8 cellular contexts compared by ENCODE assay signal in genomic region chr4:49110579-49110978, GRCh38.
DNase-seq lines count a peak whose midpoint lies in the region; ATAC-seq and TF ChIP-seq lines count a peak whose summit lies in the region.
"Not testable (repeated sequence)": the region's sequence is repeated elsewhere in the genome, so short reads cannot be mapped to it uniquely, and the experiment has no call there.

No MANE protein-coding gene starts in this region.

- H3K27ac ChIP-seq in GM23338 (ENCODE audit: low read depth), result not testable (repeated sequence)

- intact Hi-C loops in left ventricle myocardium superior (cut with micrococcal nuclease), result not testable (repeated sequence)

- H3K36me3 ChIP-seq in GM23338 (ENCODE audit: insufficient read depth), result not testable (repeated sequence)

- H3K4me1 Mint-ChIP-seq in GM23338; activated T-cell treated with anti-CD3 and anti-CD28 coated beads, Interleukin-2, amount 50 U/mL, for 4 hours (ENCODE audit: low read depth); stimulated activated memory B cell treated with anti-CD40 and anti-IgM and Interleukin-4, amounts not matched to agents 10 μg/mL and 1 μg/mL and 100 μg/mL, for 72 hours: not testable (repeated sequence)

- peaks cover 23% of the 10 kb centered on the region for H3F3A ChIP-seq in GM23338 (replicated peaks; ENCODE audit: low read depth)

- not testable (repeated sequence) for DNase-seq in GM23338 (ENCODE audit: low spot score); activated T-cell treated with anti-CD3 and anti-CD28 coated beads, Interleukin-2, amount 50 U/mL, for 4 hours; left ventricle myocardium superior

- H2AFZ ChIP-seq in GM23338, result not testable (repeated sequence)

- not testable (repeated sequence) for H4K20me1 ChIP-seq in GM23338 (replicated peaks; ENCODE audit: insufficient read depth)

- peaks cover 96% of the 10 kb centered on the region for H3K9me3 Mint-ChIP-seq in GM23338
- peaks cover 45% of the 10 kb centered on the region for H3K9me3 Mint-ChIP-seq in activated T-cell treated with anti-CD3 and anti-CD28 coated beads, Interleukin-2, amount 50 U/mL, for 4 hours
- H3K9me3 Mint-ChIP-seq in stimulated activated memory B cell treated with anti-CD40 and anti-IgM and Interleukin-4, amounts not matched to agents 10 μg/mL and 1 μg/mL and 100 μg/mL, for 72 hours, result peaks cover 89% of the 10 kb centered on the region

- ATAC-seq in GM18508 (IDR thresholded peaks at IDR 0.05; ENCODE audit: insufficient read depth, unreplicated experiment), result peak; percentile 30
- peak; percentile 53 for ATAC-seq in GM19452 (IDR thresholded peaks at IDR 0.05; ENCODE audit: unreplicated experiment)
- ATAC-seq in GM23338, result peak; percentile 60
- ATAC-seq in HG03039 (IDR thresholded peaks at IDR 0.05; ENCODE audit: unreplicated experiment), result peak; percentile 41
- peak; percentile 31 for ATAC-seq in HG03469 (IDR thresholded peaks at IDR 0.05; ENCODE audit: unreplicated experiment)
- ATAC-seq in activated T-cell treated with anti-CD3 and anti-CD28 coated beads, Interleukin-2, amount 50 U/mL, for 4 hours, result peak; percentile 36 to 47
- peak; percentile 70 for ATAC-seq in left ventricle myocardium superior
- peak; percentile 71 for ATAC-seq in stimulated activated memory B cell treated with anti-CD40 and anti-IgM and Interleukin-4, amounts not matched to agents 10 μg/mL and 1 μg/mL and 100 μg/mL, for 72 hours

- H3K27me3 ChIP-seq in GM23338 (ENCODE audit: insufficient read depth), result not testable (repeated sequence)

- not testable (repeated sequence) for H3K4me1 ChIP-seq in GM23338 (ENCODE audit: insufficient read depth)

- H3K36me3 Mint-ChIP-seq in GM23338 (ENCODE audit: low read depth), result peaks cover 92% of the 10 kb centered on the region
- H3K36me3 Mint-ChIP-seq in activated T-cell treated with anti-CD3 and anti-CD28 coated beads, Interleukin-2, amount 50 U/mL, for 4 hours (ENCODE audit: insufficient read depth), result peaks cover 18% of the 10 kb centered on the region
- H3K36me3 Mint-ChIP-seq in stimulated activated memory B cell treated with anti-CD40 and anti-IgM and Interleukin-4, amounts not matched to agents 10 μg/mL and 1 μg/mL and 100 μg/mL, for 72 hours, result peaks cover 37% of the 10 kb centered on the region

- TF ChIP-seq CTCF in GM23338 (conservative IDR thresholded peaks at IDR 0.05; ENCODE audit: low read depth in 2 of 2), result not testable (repeated sequence)

- not testable (repeated sequence) for H3K4me2 ChIP-seq in GM23338

- H3K27ac Mint-ChIP-seq in GM23338; stimulated activated memory B cell treated with anti-CD40 and anti-IgM and Interleukin-4, amounts not matched to agents 10 μg/mL and 1 μg/mL and 100 μg/mL, for 72 hours: not testable (repeated sequence)

- H3K9me2 ChIP-seq in GM23338 (ENCODE audit: insufficient read depth), result not testable (repeated sequence)

- not testable (repeated sequence) for H3K79me2 ChIP-seq in GM23338 (replicated peaks; ENCODE audit: insufficient read depth)

- H3K4me3 ChIP-seq in GM23338, result not testable (repeated sequence)

- peaks cover 58% of the 10 kb centered on the region for H3K27me3 Mint-ChIP-seq in GM23338 (ENCODE audit: insufficient read depth, low read depth, poor library complexity)
- H3K27me3 Mint-ChIP-seq in activated T-cell treated with anti-CD3 and anti-CD28 coated beads, Interleukin-2, amount 50 U/mL, for 4 hours (ENCODE audit: low read depth); stimulated activated memory B cell treated with anti-CD40 and anti-IgM and Interleukin-4, amounts not matched to agents 10 μg/mL and 1 μg/mL and 100 μg/mL, for 72 hours: not testable (repeated sequence)

- not testable (repeated sequence) for H3K4me3 Mint-ChIP-seq in GM23338; activated T-cell treated with anti-CD3 and anti-CD28 coated beads, Interleukin-2, amount 50 U/mL, for 4 hours; stimulated activated memory B cell treated with anti-CD40 and anti-IgM and Interleukin-4, amounts not matched to agents 10 μg/mL and 1 μg/mL and 100 μg/mL, for 72 hours
